In the genomic region with DNA sequence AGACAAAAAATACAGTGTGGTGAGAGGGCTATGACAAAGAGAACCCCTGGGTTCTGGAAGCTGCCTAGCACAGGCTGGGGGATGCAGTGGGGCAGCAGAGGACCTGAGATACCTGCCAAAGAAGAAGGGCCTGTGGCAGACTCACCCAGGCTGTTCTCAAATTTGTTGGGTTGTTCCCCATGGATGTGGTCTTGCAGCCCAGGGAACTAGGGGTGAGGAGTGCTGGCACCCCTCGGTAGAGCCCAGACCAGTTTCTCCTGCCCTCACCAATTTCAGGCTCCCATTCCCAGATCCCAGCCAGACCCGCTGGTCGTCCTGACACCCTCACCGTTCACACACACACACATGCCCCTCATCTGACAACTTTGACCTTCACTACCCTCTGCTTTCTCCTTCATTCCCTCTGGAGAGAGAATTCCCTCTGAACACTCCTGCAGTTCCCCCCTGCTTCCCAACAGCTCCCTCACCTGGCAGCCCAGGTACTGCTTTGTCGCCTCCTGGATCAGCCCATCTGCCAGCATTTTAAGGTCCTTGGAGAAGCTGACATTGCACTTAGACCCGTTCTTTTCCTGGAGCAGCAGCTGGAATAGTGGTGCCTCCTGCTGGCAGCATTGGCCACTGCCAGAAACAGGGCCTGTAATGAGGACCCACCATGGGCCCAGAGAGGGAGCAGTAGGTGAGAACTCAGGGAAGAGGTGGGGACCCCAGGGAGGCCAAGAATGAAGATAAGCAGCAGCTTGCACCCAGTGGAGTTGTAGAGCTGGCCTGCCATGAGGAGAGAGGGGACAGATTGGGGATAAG, we compare ENCODE assay signal across 1 cellular context.
TF ChIP-seq lines count a peak whose summit lies in the region.

No MANE protein-coding gene starts in this region.

TF ChIP-seq in HepG2, 621 proteins besides CTCF, POLR2A, EP300 and RAD21 (continued from another document and continues in another):
- TF ChIP-seq, protein P1, sequence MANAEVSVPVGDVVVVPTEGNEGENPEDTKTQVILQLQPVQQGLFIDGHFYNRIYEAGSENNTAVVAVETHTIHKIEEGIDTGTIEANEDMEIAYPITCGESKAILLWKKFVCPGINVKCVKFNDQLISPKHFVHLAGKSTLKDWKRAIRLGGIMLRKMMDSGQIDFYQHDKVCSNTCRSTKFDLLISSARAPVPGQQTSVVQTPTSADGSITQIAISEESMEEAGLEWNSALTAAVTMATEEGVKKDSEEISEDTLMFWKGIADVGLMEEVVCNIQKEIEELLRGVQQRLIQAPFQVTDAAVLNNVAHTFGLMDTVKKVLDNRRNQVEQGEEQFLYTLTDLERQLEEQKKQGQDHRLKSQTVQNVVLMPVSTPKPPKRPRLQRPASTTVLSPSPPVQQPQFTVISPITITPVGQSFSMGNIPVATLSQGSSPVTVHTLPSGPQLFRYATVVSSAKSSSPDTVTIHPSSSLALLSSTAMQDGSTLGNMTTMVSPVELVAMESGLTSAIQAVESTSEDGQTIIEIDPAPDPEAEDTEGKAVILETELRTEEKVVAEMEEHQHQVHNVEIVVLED (CRISPR knock-in tag; IDR thresholded peaks at IDR 0.05; ENCODE audit: borderline replicate concordance): no peak; the same call in 1 of the 2 replicates
- TF ChIP-seq MIXL1 (CRISPR knock-in tag; IDR thresholded peaks at IDR 0.05) (peak; percentile 71; the same call in 1 of the 2 replicates), ZBTB21 (CRISPR knock-in tag; IDR thresholded peaks at IDR 0.05) (no peak), SRSF1 (optimal IDR thresholded peaks at IDR 0.05; ENCODE audit: low read depth, low read length) (no peak), PHF5A (CRISPR knock-in tag; IDR thresholded peaks at IDR 0.05; ENCODE audit: low read depth, unreplicated experiment) (no peak), ZBTB42 (CRISPR knock-in tag; IDR thresholded peaks at IDR 0.05) (no peak), KDM2A (CRISPR knock-in tag; IDR thresholded peaks at IDR 0.05; ENCODE audit: borderline replicate concordance, low read depth) (peak; percentile 51; the same call in 1 of the 2 replicates), SMARCC2 (IDR thresholded peaks at IDR 0.05) (no peak), ISX (CRISPR knock-in tag; conservative IDR thresholded peaks at IDR 0.05) (no peak), SP1 (IDR thresholded peaks at IDR 0.05) (no peak), SP1 (CRISPR knock-in tag; IDR thresholded peaks at IDR 0.05) (no peak), NAIF1 (CRISPR knock-in tag; IDR thresholded peaks at IDR 0.05; ENCODE audit: borderline replicate concordance) (no peak), RFX5 (IDR thresholded peaks at IDR 0.05; ENCODE audit: low read depth, low read length) (no peak), ELF4 (CRISPR knock-in tag; IDR thresholded peaks at IDR 0.05; ENCODE audit: borderline replicate concordance) (no peak), TAF15 (IDR thresholded peaks at IDR 0.05; ENCODE audit: low read depth, low read length, poor library complexity, severe bottlenecking) (no peak), DNMT3B (CRISPR knock-in tag; conservative IDR thresholded peaks at IDR 0.05) (no peak), ZSCAN20 (CRISPR knock-in tag; IDR thresholded peaks at IDR 0.05; ENCODE audit: borderline replicate concordance) (no peak), ZKSCAN5 (CRISPR knock-in tag; IDR thresholded peaks at IDR 0.05) (no peak), CAMTA2 (CRISPR knock-in tag; IDR thresholded peaks at IDR 0.05; ENCODE audit: borderline replicate concordance) (no peak), KAT2B (IDR thresholded peaks at IDR 0.05; ENCODE audit: borderline replicate concordance, low read depth, low read length) (no peak), ZNF737 (CRISPR knock-in tag; IDR thresholded peaks at IDR 0.05; ENCODE audit: borderline replicate concordance) (no peak), HNF4G (IDR thresholded peaks at IDR 0.05; ENCODE audit: borderline replicate concordance, low read depth, low read length) (no peak), HNF4G (CRISPR knock-in tag; IDR thresholded peaks at IDR 0.05; ENCODE audit: borderline replicate concordance, low read depth) (no peak), YY1 (IDR thresholded peaks at IDR 0.05; ENCODE audit: insufficient read depth, insufficient replicate concordance, low read depth, low read length) (no peak), ELF1 (CRISPR knock-in tag; IDR thresholded peaks at IDR 0.05) (0 out of 2 replicates have a peak, but pooled peaks have one; percentile 32), ZFP82 (CRISPR knock-in tag; IDR thresholded peaks at IDR 0.05; ENCODE audit: borderline replicate concordance) (no peak), ZNF567 (CRISPR knock-in tag; IDR thresholded peaks at IDR 0.05; ENCODE audit: borderline replicate concordance) (no peak), HNRNPUL1 (IDR thresholded peaks at IDR 0.05; ENCODE audit: low read depth, low read length) (no peak), GPN1 (CRISPR knock-in tag; IDR thresholded peaks at IDR 0.05; ENCODE audit: borderline replicate concordance) (no peak), HCFC1 (IDR thresholded peaks at IDR 0.05; ENCODE audit: low read depth, low read length) (no peak), DR1 (CRISPR knock-in tag; IDR thresholded peaks at IDR 0.05) (no peak), ZNF792 (CRISPR knock-in tag; IDR thresholded peaks at IDR 0.05) (peak; percentile 75; the same call in 1 of the 2 replicates), ZNF572 (CRISPR knock-in tag; IDR thresholded peaks at IDR 0.05) (0 out of 2 replicates have a peak, but pooled peaks have one; percentile 69), SP5 (CRISPR knock-in tag; IDR thresholded peaks at IDR 0.05; ENCODE audit: borderline replicate concordance, low read depth) (no peak), ELF3 (CRISPR knock-in tag; IDR thresholded peaks at IDR 0.05) (peak; percentile 81), ZNF782 (CRISPR knock-in tag; IDR thresholded peaks at IDR 0.05; ENCODE audit: borderline replicate concordance) (no peak), ADNP (CRISPR knock-in tag; IDR thresholded peaks at IDR 0.05) (no peak)
- TF ChIP-seq, protein P2, sequence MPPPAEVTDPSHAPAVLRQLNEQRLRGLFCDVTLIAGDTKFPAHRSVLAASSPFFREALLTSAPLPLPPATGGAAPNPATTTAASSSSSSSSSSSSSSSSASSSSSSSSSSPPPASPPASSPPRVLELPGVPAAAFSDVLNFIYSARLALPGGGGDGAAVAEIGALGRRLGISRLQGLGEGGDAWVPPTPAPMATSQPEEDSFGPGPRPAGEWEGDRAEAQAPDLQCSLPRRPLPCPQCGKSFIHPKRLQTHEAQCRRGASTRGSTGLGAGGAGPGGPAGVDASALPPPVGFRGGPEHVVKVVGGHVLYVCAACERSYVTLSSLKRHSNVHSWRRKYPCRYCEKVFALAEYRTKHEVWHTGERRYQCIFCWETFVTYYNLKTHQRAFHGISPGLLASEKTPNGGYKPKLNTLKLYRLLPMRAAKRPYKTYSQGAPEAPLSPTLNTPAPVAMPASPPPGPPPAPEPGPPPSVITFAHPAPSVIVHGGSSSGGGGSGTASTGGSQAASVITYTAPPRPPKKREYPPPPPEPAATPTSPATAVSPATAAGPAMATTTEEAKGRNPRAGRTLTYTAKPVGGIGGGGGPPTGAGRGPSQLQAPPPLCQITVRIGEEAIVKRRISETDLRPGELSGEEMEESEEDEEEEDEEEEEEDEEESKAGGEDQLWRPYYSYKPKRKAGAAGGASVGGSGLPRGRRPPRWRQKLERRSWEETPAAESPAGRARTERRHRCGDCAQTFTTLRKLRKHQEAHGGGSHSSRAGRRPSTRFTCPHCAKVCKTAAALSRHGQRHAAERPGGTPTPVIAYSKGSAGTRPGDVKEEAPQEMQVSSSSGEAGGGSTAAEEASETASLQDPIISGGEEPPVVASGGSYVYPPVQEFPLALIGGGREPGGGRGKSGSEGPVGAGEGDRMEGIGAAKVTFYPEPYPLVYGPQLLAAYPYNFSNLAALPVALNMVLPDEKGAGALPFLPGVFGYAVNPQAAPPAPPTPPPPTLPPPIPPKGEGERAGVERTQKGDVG (CRISPR knock-in tag; IDR thresholded peaks at IDR 0.05; ENCODE audit: borderline replicate concordance): no peak
- TF ChIP-seq, protein P3, sequence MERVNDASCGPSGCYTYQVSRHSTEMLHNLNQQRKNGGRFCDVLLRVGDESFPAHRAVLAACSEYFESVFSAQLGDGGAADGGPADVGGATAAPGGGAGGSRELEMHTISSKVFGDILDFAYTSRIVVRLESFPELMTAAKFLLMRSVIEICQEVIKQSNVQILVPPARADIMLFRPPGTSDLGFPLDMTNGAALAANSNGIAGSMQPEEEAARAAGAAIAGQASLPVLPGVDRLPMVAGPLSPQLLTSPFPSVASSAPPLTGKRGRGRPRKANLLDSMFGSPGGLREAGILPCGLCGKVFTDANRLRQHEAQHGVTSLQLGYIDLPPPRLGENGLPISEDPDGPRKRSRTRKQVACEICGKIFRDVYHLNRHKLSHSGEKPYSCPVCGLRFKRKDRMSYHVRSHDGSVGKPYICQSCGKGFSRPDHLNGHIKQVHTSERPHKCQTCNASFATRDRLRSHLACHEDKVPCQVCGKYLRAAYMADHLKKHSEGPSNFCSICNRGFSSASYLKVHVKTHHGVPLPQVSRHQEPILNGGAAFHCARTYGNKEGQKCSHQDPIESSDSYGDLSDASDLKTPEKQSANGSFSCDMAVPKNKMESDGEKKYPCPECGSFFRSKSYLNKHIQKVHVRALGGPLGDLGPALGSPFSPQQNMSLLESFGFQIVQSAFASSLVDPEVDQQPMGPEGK (CRISPR knock-in tag; IDR thresholded peaks at IDR 0.05): peak; percentile 58
- TF ChIP-seq, protein P4, sequence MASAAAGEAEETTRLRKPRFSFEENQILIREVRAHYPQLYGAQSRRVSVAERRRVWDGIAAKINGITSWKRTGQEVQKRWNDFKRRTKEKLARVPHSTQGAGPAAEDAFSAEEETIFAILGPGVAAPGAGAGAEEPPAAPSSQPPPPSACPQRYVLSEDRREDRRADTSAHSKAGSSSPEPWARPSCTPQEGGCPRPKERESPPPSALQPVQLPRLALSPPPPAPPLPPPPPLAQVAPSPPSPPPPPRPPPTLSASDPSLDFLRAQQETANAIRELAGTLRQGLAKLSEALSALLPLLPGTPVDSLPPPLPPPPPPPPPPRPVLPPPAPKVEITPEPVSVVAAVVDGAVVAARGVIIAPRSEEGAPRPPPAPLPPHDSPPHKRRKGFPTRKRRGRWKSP (CRISPR knock-in tag; IDR thresholded peaks at IDR 0.05): no peak
- TF ChIP-seq, protein P5, sequence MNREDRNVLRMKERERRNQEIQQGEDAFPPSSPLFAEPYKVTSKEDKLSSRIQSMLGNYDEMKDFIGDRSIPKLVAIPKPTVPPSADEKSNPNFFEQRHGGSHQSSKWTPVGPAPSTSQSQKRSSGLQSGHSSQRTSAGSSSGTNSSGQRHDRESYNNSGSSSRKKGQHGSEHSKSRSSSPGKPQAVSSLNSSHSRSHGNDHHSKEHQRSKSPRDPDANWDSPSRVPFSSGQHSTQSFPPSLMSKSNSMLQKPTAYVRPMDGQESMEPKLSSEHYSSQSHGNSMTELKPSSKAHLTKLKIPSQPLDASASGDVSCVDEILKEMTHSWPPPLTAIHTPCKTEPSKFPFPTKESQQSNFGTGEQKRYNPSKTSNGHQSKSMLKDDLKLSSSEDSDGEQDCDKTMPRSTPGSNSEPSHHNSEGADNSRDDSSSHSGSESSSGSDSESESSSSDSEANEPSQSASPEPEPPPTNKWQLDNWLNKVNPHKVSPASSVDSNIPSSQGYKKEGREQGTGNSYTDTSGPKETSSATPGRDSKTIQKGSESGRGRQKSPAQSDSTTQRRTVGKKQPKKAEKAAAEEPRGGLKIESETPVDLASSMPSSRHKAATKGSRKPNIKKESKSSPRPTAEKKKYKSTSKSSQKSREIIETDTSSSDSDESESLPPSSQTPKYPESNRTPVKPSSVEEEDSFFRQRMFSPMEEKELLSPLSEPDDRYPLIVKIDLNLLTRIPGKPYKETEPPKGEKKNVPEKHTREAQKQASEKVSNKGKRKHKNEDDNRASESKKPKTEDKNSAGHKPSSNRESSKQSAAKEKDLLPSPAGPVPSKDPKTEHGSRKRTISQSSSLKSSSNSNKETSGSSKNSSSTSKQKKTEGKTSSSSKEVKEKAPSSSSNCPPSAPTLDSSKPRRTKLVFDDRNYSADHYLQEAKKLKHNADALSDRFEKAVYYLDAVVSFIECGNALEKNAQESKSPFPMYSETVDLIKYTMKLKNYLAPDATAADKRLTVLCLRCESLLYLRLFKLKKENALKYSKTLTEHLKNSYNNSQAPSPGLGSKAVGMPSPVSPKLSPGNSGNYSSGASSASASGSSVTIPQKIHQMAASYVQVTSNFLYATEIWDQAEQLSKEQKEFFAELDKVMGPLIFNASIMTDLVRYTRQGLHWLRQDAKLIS (CRISPR knock-in tag; IDR thresholded peaks at IDR 0.05): no peak
- TF ChIP-seq, protein P6, sequence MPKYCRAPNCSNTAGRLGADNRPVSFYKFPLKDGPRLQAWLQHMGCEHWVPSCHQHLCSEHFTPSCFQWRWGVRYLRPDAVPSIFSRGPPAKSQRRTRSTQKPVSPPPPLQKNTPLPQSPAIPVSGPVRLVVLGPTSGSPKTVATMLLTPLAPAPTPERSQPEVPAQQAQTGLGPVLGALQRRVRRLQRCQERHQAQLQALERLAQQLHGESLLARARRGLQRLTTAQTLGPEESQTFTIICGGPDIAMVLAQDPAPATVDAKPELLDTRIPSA (CRISPR knock-in tag; IDR thresholded peaks at IDR 0.05; ENCODE audit: borderline replicate concordance): no peak
- TF ChIP-seq, protein P7, sequence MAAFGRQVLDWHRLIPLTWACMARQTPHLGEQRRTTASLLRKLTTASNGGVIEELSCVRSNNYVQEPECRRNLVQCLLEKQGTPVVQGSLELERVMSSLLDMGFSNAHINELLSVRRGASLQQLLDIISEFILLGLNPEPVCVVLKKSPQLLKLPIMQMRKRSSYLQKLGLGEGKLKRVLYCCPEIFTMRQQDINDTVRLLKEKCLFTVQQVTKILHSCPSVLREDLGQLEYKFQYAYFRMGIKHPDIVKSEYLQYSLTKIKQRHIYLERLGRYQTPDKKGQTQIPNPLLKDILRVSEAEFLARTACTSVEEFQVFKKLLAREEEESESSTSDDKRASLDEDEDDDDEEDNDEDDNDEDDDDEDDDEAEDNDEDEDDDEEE (CRISPR knock-in tag; IDR thresholded peaks at IDR 0.05): no peak
- TF ChIP-seq, protein P8, sequence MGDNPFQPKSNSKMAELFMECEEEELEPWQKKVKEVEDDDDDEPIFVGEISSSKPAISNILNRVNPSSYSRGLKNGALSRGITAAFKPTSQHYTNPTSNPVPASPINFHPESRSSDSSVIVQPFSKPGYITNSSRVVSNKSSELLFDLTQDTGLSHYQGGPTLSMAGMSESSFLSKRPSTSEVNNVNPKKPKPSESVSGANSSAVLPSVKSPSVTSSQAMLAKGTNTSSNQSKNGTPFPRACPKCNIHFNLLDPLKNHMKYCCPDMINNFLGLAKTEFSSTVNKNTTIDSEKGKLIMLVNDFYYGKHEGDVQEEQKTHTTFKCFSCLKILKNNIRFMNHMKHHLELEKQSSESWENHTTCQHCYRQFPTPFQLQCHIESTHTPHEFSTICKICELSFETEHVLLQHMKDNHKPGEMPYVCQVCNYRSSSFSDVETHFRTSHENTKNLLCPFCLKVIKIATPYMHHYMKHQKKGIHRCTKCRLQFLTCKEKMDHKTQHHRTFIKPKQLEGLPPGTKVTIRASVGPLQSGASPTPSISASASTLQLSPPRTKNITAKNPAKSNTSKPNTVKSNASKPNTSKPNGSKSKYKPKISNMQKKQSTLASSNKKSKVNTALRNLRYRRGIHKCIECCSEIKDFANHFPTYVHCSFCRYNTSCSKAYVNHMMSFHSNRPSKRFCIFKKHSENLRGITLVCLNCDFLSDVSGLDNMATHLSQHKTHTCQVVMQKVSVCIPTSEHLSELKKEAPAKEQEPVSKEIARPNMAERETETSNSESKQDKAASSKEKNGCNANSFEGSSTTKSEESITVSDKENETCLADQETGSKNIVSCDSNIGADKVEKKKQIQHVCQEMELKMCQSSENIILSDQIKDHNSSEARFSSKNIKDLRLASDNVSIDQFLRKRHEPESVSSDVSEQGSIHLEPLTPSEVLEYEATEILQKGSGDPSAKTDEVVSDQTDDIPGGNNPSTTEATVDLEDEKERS (CRISPR knock-in tag; IDR thresholded peaks at IDR 0.05): no peak
- TF ChIP-seq, protein P9, sequence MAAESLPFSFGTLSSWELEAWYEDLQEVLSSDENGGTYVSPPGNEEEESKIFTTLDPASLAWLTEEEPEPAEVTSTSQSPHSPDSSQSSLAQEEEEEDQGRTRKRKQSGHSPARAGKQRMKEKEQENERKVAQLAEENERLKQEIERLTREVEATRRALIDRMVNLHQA (CRISPR knock-in tag; IDR thresholded peaks at IDR 0.05): no peak
